In genomic region chr3:7436542-7436941, GRCh38 we compare ENCODE assay signal across 25 cellular contexts.
"Had no signal": no experiment of that assay in that cellular context is flagged by ENCODE, and none has a peak within 500 bp of the region (broad histone marks: within the 10 kb centered on the region; RNA-seq: fewer than 3 reads in every experiment).

No MANE protein-coding gene starts in this region.

- DNase-seq: activated CD4-positive, alpha-beta T cell treated with anti-CD3 and anti-CD28 coated beads for 1 hour; activated CD4-positive, alpha-beta T cell treated with anti-CD3 and anti-CD28 coated beads, Interleukin-2, amount 10 ng/mL, durations not matched to agents 7 days and 5 days; activated CD8-positive, alpha-beta T cell treated with anti-CD3 and anti-CD28 coated beads for 36 hours; activated naive CD8-positive, alpha-beta T cell treated with anti-CD3 and anti-CD28 coated beads, Interleukin-2, amount 50 U/mL, for 24 hours; activated T-cell treated with anti-CD3 and anti-CD28 coated beads, Interleukin-2, amount 50 U/mL, for 4 hours; amygdala; caudate nucleus; cortex of kidney; islet precursor cell; left ventricle myocardium inferior; mesendoderm; natural killer cell; occipital lobe; stimulated activated CD4-positive, alpha-beta T cell treated with anti-CD3 and anti-CD28 coated beads, Interleukin-15, amount 100 ng/mL, for 24 hours; stimulated activated CD4-positive, alpha-beta T cell treated with anti-CD3 and anti-CD28 coated beads, Interleukin-2, amount 100 ng/mL, for 24 hours; stimulated activated naive B cell treated with anti-CD40 and anti-IgM and Interleukin-4, amounts not matched to agents 10 μg/mL and 1 μg/mL and 100 μg/mL, for 72 hours; tibial artery; upper lobe of right lung had no signal

- H3K4me3 ChIP-seq: gastroesophageal sphincter, hepatocyte, left ventricle myocardium inferior, lung, neural progenitor cell, right atrium auricular region, suprapubic skin, tibial artery, upper lobe of right lung had no signal

- ATAC-seq: activated CD8-positive, alpha-beta T cell treated with anti-CD3 and anti-CD28 coated beads for 36 hours; activated naive CD8-positive, alpha-beta T cell treated with anti-CD3 and anti-CD28 coated beads, Interleukin-2, amount 50 U/mL, for 24 hours; activated T-cell treated with anti-CD3 and anti-CD28 coated beads, Interleukin-2, amount 50 U/mL, for 4 hours; gastroesophageal sphincter; natural killer cell; stimulated activated naive B cell treated with anti-CD40 and anti-IgM and Interleukin-4, amounts not matched to agents 10 μg/mL and 1 μg/mL and 100 μg/mL, for 72 hours; upper lobe of right lung; WTC11 had no signal
